Comparison of ENCODE assay signal across 21 cellular contexts in genomic region chr2:72995420-72996151, GRCh38.
DNase-seq lines count a peak whose midpoint lies in the region; ATAC-seq and TF ChIP-seq lines count a peak whose summit lies in the region.
"Had no signal": no experiment of that assay in that cellular context is flagged by ENCODE, and none has a peak within 500 bp of the region (broad histone marks: within the 10 kb centered on the region; RNA-seq: fewer than 3 reads in every experiment).

No MANE protein-coding gene starts in this region.

- intact Hi-C loops in cardiac septum (cut with DNase I), result no loop called here

- H3K9me3 Mint-ChIP-seq in endodermal cell (no peaks in the 10 kb centered on the region), osteocyte (ENCODE audit: unreplicated experiment) (no peaks in the 10 kb centered on the region)
- H3K9me3 Mint-ChIP-seq: naive thymus-derived CD4-positive, alpha-beta T cell had no signal

- no peaks in the 10 kb centered on the region for H3K27me3 ChIP-seq in right atrium auricular region
- no peaks in the 10 kb centered on the region for H3K27me3 ChIP-seq in endodermal cell (ENCODE audit: control insufficient read depth, insufficient read depth, low read length, poor library complexity, severe bottlenecking)
- H3K27me3 ChIP-seq: adrenal gland, uterus had no signal

- H3K4me3 ChIP-seq in right atrium auricular region, result no peak overlapping the region
- no peak overlapping the region for H3K4me3 ChIP-seq in endodermal cell (ENCODE audit: low read length)
- H3K4me3 ChIP-seq: adrenal gland, uterus had no signal

- peaks cover 6% of the 10 kb centered on the region for H3K36me3 ChIP-seq in right atrium auricular region
- no peaks in the 10 kb centered on the region for H3K36me3 ChIP-seq in endodermal cell (ENCODE audit: control insufficient read depth, insufficient read depth, low read length)
- H3K36me3 ChIP-seq: adrenal gland, uterus had no signal

- peaks cover 13% of the 10 kb centered on the region for H3K4me1 Mint-ChIP-seq in endodermal cell
- H3K4me1 Mint-ChIP-seq in osteocyte (ENCODE audit: unreplicated experiment), result peaks cover 4% of the 10 kb centered on the region
- H3K4me1 Mint-ChIP-seq: naive thymus-derived CD4-positive, alpha-beta T cell had no signal

- WGBS in endodermal cell (ENCODE audit: insufficient coverage in 1 of 2, insufficient read length in 1 of 2), 2 experiments, result 84 to 86% methylated on average over 8 to 16 of the region's 16 CpGs

- no peak overlapping the region for H3K27ac ChIP-seq in right atrium auricular region
- no peak overlapping the region for H3K27ac ChIP-seq in endodermal cell (ENCODE audit: low read depth, low read length)
- H3K27ac ChIP-seq: adrenal gland, C4-2B, uterus had no signal

- H3K4me1 ChIP-seq in right atrium auricular region, result peaks cover 0 to 1% of the 10 kb centered on the region in 2 donors
- H3K4me1 ChIP-seq in endodermal cell (ENCODE audit: control insufficient read depth, insufficient read depth, low read length), result no peaks in the 10 kb centered on the region
- H3K4me1 ChIP-seq: adrenal gland, uterus had no signal

- no peak overlapping the region for H3K4me3 Mint-ChIP-seq in endodermal cell
- H3K4me3 Mint-ChIP-seq in osteocyte (ENCODE audit: unreplicated experiment), result no peak overlapping the region
- H3K4me3 Mint-ChIP-seq: naive thymus-derived CD4-positive, alpha-beta T cell had no signal

- DNase-seq in right atrium auricular region (ENCODE audit: low spot score), result peak; percentile 55
- DNase-seq in cardiac septum (ENCODE audit: low spot score), result no peak
- DNase-seq in endodermal cell, result peak; percentile 47
- DNase-seq in osteocyte (ENCODE audit: extremely low spot score, unreplicated experiment), result peak; percentile 84
- DNase-seq in activated T-cell treated with anti-CD3 and anti-CD28 coated beads, Interleukin-2, amount 50 U/mL, for 1 hour, result no peak
- no peak for DNase-seq in NCI-H187 treated with DMSO at 0.1 percent for 48 hours (lab: John Stamatoyannopoulos, UW)
- no peak for DNase-seq in NCI-H2227 (lab: John Stamatoyannopoulos, UW; ENCODE audit: unreplicated experiment)
- DNase-seq: activated CD4-positive, alpha-beta T cell treated with anti-CD3 and anti-CD28 coated beads for 1 hour; activated gamma-delta T cell; central memory CD4-positive, alpha-beta T cell; foreskin melanocyte; mesenchymal stem cell; NCI-H1417; NCI-H526; stimulated activated CD4-positive, alpha-beta T cell treated with anti-CD3 and anti-CD28 coated beads, Interleukin-4, amount 100 ng/mL, for 1 hour; T1000 had no signal

- H3K9me3 ChIP-seq in right atrium auricular region, result no peaks in the 10 kb centered on the region
- no peaks in the 10 kb centered on the region for H3K9me3 ChIP-seq in endodermal cell (ENCODE audit: control insufficient read depth, low read length)
- H3K9me3 ChIP-seq: adrenal gland, uterus had no signal

- H3K27ac Mint-ChIP-seq in endodermal cell (peak overlapping the region; percentile 41), osteocyte (ENCODE audit: unreplicated experiment) (no peak overlapping the region)

- TF ChIP-seq CTCF in right atrium auricular region (IDR thresholded peaks at IDR 0.05) (no peak), endodermal cell (conservative IDR thresholded peaks at IDR 0.05) (no peak), osteocyte (IDR thresholded peaks at IDR 0.05) (no peak)

- ATAC-seq in GM18873 (IDR thresholded peaks at IDR 0.05; ENCODE audit: low FRiP score, unreplicated experiment), result no peak
- ATAC-seq: naive thymus-derived CD4-positive, alpha-beta T cell had no signal

- H3K27me3 Mint-ChIP-seq in endodermal cell (ENCODE audit: insufficient read depth) (no peaks in the 10 kb centered on the region), osteocyte (ENCODE audit: unreplicated experiment) (no peaks in the 10 kb centered on the region)
- H3K27me3 Mint-ChIP-seq: naive thymus-derived CD4-positive, alpha-beta T cell had no signal

- H3K36me3 Mint-ChIP-seq in endodermal cell (ENCODE audit: low read depth) (peaks cover 10% of the 10 kb centered on the region), osteocyte (ENCODE audit: unreplicated experiment) (peaks cover 1% of the 10 kb centered on the region)

- H3K9ac ChIP-seq in endodermal cell (ENCODE audit: extremely low read depth, low read length, poor library complexity, severe bottlenecking), result no peak overlapping the region

Comparison
In these comparisons a context has a peak if more than half of its experiments do, and no peak if none do; other contexts are left out.
1. DNase-seq: peak in right atrium auricular region (single experiment), endodermal cell (single experiment) and osteocyte (single experiment); none in cardiac septum (single experiment), activated T-cell treated with anti-CD3 and anti-CD28 coated beads, Interleukin-2, amount 50 U/mL, for 1 hour (single experiment), NCI-H187 treated with DMSO at 0.1 percent for 48 hours (single experiment) and NCI-H2227 (single experiment).